Comparison of ENCODE assay signal across 15 cellular contexts in the genomic region with DNA sequence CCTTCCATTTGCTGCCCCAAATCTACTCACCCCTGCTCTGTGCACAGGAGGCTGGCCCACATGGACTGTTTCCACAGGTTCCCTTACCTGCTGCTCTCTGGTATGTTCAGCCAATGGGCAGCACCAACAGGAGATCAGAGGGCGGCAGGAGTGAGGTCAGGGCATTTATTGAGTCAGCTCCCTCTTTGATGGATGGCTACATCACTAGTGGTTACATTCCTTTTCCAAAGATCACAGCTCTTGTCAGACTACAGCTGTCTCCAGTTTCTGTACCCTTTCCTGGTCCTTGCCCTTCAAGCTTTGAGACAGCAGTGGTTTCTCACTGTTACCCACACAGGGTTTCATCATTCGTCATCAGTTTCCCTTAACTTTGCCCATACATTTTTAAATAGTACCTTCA.
DNase-seq lines count a peak whose midpoint lies in the region; ATAC-seq lines count a peak whose summit lies in the region.
"Had no signal": no experiment of that assay in that cellular context is flagged by ENCODE, and none has a peak within 500 bp of the region (broad histone marks: within the 10 kb centered on the region; RNA-seq: fewer than 3 reads in every experiment).

No MANE protein-coding gene starts in this region.

- no peaks in the 10 kb centered on the region for H3K36me3 Mint-ChIP-seq in activated CD4-positive, alpha-beta T cell treated with anti-CD3 and anti-CD28 coated beads, Interleukin-2, amount 10 ng/mL, durations not matched to agents 24 days and 14 days (ENCODE audit: low read depth)
- H3K36me3 Mint-ChIP-seq in activated CD8-positive, alpha-beta T cell treated with anti-CD3 and anti-CD28 coated beads, Interleukin-2, amount 10 ng/mL, durations not matched to agents 7 days and 5 days (ENCODE audit: low read depth), result no peaks in the 10 kb centered on the region
- H3K36me3 Mint-ChIP-seq: naive B cell, WTC11 had no signal

- ATAC-seq in activated CD8-positive, alpha-beta T cell treated with anti-CD3 and anti-CD28 coated beads, Interleukin-2, amount 10 ng/mL, durations not matched to agents 7 days and 5 days, result peak; percentile 49
- ATAC-seq: A549, Right ventricle myocardium inferior, WTC11 had no signal

- H3K4me3 Mint-ChIP-seq in activated CD4-positive, alpha-beta T cell treated with anti-CD3 and anti-CD28 coated beads, Interleukin-2, amount 10 ng/mL, durations not matched to agents 24 days and 14 days, result no peak overlapping the region
- no peak overlapping the region for H3K4me3 Mint-ChIP-seq in activated CD8-positive, alpha-beta T cell treated with anti-CD3 and anti-CD28 coated beads, Interleukin-2, amount 10 ng/mL, durations not matched to agents 7 days and 5 days
- H3K4me3 Mint-ChIP-seq: naive B cell, WTC11 had no signal

- H3K27me3 ChIP-seq in H7 (ENCODE audit: control insufficient read depth, insufficient read depth, low read length), result no peaks in the 10 kb centered on the region
- H3K27me3 ChIP-seq: breast epithelium had no signal

- H3K36me3 ChIP-seq in H7 (replicated peaks; ENCODE audit: control insufficient read depth, insufficient read depth, low read length), result no peaks in the 10 kb centered on the region
- H3K36me3 ChIP-seq: breast epithelium, thoracic aorta had no signal

- H3K27me3 Mint-ChIP-seq in activated CD4-positive, alpha-beta T cell treated with anti-CD3 and anti-CD28 coated beads, Interleukin-2, amount 10 ng/mL, durations not matched to agents 24 days and 14 days, result peaks cover 3% of the 10 kb centered on the region
- H3K27me3 Mint-ChIP-seq in activated CD8-positive, alpha-beta T cell treated with anti-CD3 and anti-CD28 coated beads, Interleukin-2, amount 10 ng/mL, durations not matched to agents 7 days and 5 days (ENCODE audit: low read depth), result no peaks in the 10 kb centered on the region

- POLR2A ChIA-PET in activated CD8-positive, alpha-beta T cell treated with anti-CD3 and anti-CD28 coated beads, Interleukin-2, amount 10 ng/mL, durations not matched to agents 7 days and 5 days (lab: Charles Lee), result no interaction called here

- H3K9me3 Mint-ChIP-seq in activated CD4-positive, alpha-beta T cell treated with anti-CD3 and anti-CD28 coated beads, Interleukin-2, amount 10 ng/mL, durations not matched to agents 24 days and 14 days, result peaks cover 20% of the 10 kb centered on the region
- no peaks in the 10 kb centered on the region for H3K9me3 Mint-ChIP-seq in activated CD8-positive, alpha-beta T cell treated with anti-CD3 and anti-CD28 coated beads, Interleukin-2, amount 10 ng/mL, durations not matched to agents 7 days and 5 days (ENCODE audit: insufficient read depth)
- H3K9me3 Mint-ChIP-seq: naive B cell, WTC11 had no signal

- DNase-seq in activated CD4-positive, alpha-beta T cell treated with anti-CD3 and anti-CD28 coated beads, Interleukin-2, amount 10 ng/mL, durations not matched to agents 24 days and 14 days, result no peak
- no peak for DNase-seq in activated CD4-positive, alpha-beta T cell treated with anti-CD3 and anti-CD28 coated beads for 4 hours
- DNase-seq in HCEC 1CT (peak; percentile 38), NCI-H526 treated with DMSO at 0.1 percent for 48 hours (lab: John Stamatoyannopoulos, UW) (no peak), H7 (no peak), UCSD-AML1 (lab: John Stamatoyannopoulos, UW; ENCODE audit: unreplicated experiment) (no peak)
- no peak for DNase-seq in activated CD8-positive, alpha-beta T cell treated with anti-CD3 and anti-CD28 coated beads, Interleukin-2, amount 10 ng/mL, durations not matched to agents 7 days and 5 days
- DNase-seq in stimulated activated CD4-positive, alpha-beta T cell treated with anti-CD3 and anti-CD28 coated beads, Interleukin-4, amount 100 ng/mL, for 48 hours (ENCODE audit: low read depth in 2 of 2), result peak; percentile 25 to 29
- DNase-seq: DMS153, naive B cell had no signal

- no peak overlapping the region for H3K4me3 ChIP-seq in H7 (ENCODE audit: insufficient read depth, low read depth, low read length)
- H3K4me3 ChIP-seq: A549, breast epithelium, thoracic aorta had no signal

- H3K4me1 Mint-ChIP-seq in activated CD4-positive, alpha-beta T cell treated with anti-CD3 and anti-CD28 coated beads, Interleukin-2, amount 10 ng/mL, durations not matched to agents 24 days and 14 days, result peaks cover 13% of the 10 kb centered on the region
- H3K4me1 Mint-ChIP-seq in activated CD8-positive, alpha-beta T cell treated with anti-CD3 and anti-CD28 coated beads, Interleukin-2, amount 10 ng/mL, durations not matched to agents 7 days and 5 days (ENCODE audit: low read depth), result peaks cover 15% of the 10 kb centered on the region
- H3K4me1 Mint-ChIP-seq: naive B cell, WTC11 had no signal

- CTCF ChIA-PET in activated CD8-positive, alpha-beta T cell treated with anti-CD3 and anti-CD28 coated beads, Interleukin-2, amount 10 ng/mL, durations not matched to agents 7 days and 5 days (lab: Charles Lee), result no interaction called here

- peak overlapping the region; percentile 4 for H3K27ac Mint-ChIP-seq in activated CD4-positive, alpha-beta T cell treated with anti-CD3 and anti-CD28 coated beads, Interleukin-2, amount 10 ng/mL, durations not matched to agents 24 days and 14 days
- no peak overlapping the region for H3K27ac Mint-ChIP-seq in activated CD8-positive, alpha-beta T cell treated with anti-CD3 and anti-CD28 coated beads, Interleukin-2, amount 10 ng/mL, durations not matched to agents 7 days and 5 days
- H3K27ac Mint-ChIP-seq: naive B cell, WTC11 had no signal

- intact Hi-C loops in activated CD4-positive, alpha-beta T cell treated with anti-CD3 and anti-CD28 coated beads, Interleukin-2, amount 10 ng/mL, durations not matched to agents 24 days and 14 days (cut with micrococcal nuclease), result loop anchor here (1.0 kb wide), 1 partner anchor 20 kb away; no protein-coding TSS in a partner anchor

Comparison
In these comparisons a context has a peak if more than half of its experiments do, and no peak if none do; other contexts are left out.
1. DNase-seq: peak in HCEC 1CT (single experiment) and stimulated activated CD4-positive, alpha-beta T cell treated with anti-CD3 and anti-CD28 coated beads, Interleukin-4, amount 100 ng/mL, for 48 hours (2 of 2); none in activated CD4-positive, alpha-beta T cell treated with anti-CD3 and anti-CD28 coated beads, Interleukin-2, amount 10 ng/mL, durations not matched to agents 24 days and 14 days (single experiment), activated CD4-positive, alpha-beta T cell treated with anti-CD3 and anti-CD28 coated beads for 4 hours (0 of 2), activated CD8-positive, alpha-beta T cell treated with anti-CD3 and anti-CD28 coated beads, Interleukin-2, amount 10 ng/mL, durations not matched to agents 7 days and 5 days (single experiment), NCI-H526 treated with DMSO at 0.1 percent for 48 hours (single experiment), H7 (single experiment) and UCSD-AML1 (single experiment).